Comparison of ENCODE assay signal across 34 cellular contexts in genomic region chr5:147068998-147069397, GRCh38.
"Had no signal": no experiment of that assay in that cellular context is flagged by ENCODE, and none has a peak within 500 bp of the region (broad histone marks: within the 10 kb centered on the region; RNA-seq: fewer than 3 reads in every experiment).

No MANE protein-coding gene starts in this region.

- H3K27ac ChIP-seq: adrenal gland, body of pancreas, brain microvascular endothelial cell, breast epithelium, VCaP had no signal

- H3K9me3 Mint-ChIP-seq: activated CD4-positive, alpha-beta memory T cell treated with anti-CD3 and anti-CD28 coated beads for 36 hours; activated CD8-positive, alpha-beta T cell treated with anti-CD3 and anti-CD28 coated beads for 36 hours; activated naive CD4-positive, alpha-beta T cell treated with anti-CD3 and anti-CD28 coated beads for 36 hours; activated T-helper 17 cell treated with anti-CD3 and anti-CD28 coated beads, Interleukin-2, amount 50 U/mL, for 72 hours; T-helper 1 cell treated with Interleukin-12 subunit alpha and Interleukin-12 subunit beta and Interleukin-4 antibody, amounts not matched to agents 30 μg/mL and 1 μg/mL, for 36 hours; T-helper 2 cell treated with Interferon-gamma antibody and Interleukin-4, amounts not matched to agents 5 μg/mL and 100 μg/mL, for 36 hours had no signal

- H3K36me3 ChIP-seq: adrenal gland, brain microvascular endothelial cell, breast epithelium had no signal

- H3K27ac Mint-ChIP-seq: activated B cell treated with CpG ODN at 0.5 μM for 24 hours; activated CD4-positive, alpha-beta memory T cell treated with anti-CD3 and anti-CD28 coated beads for 36 hours; activated CD4-positive, alpha-beta T cell treated with anti-CD3 and anti-CD28 coated beads, Interleukin-2, amount 10 ng/mL, durations not matched to agents 24 days and 14 days; activated CD8-positive, alpha-beta T cell treated with anti-CD3 and anti-CD28 coated beads for 36 hours; activated naive CD4-positive, alpha-beta T cell treated with anti-CD3 and anti-CD28 coated beads for 36 hours; activated naive CD4-positive, alpha-beta T cell treated with anti-CD3 and anti-CD28 coated beads, Interleukin-2, amount 50 U/mL, for 72 hours; activated naive CD8-positive, alpha-beta T cell treated with anti-CD3 and anti-CD28 coated beads for 36 hours; activated T-cell treated with anti-CD3 and anti-CD28 coated beads, Interleukin-2, amount 50 U/mL, for 72 hours; activated T-helper 1 cell treated with anti-CD3 and anti-CD28 coated beads, Interleukin-12 subunit alpha, Interleukin-12 subunit beta, Interleukin-2, Interleukin-4 antibody, amounts not matched to agents 30 ng/mL and 10 ng/mL and 1 ng/mL, durations not matched to agents 14 hours and 24 hours and 36 hours; activated T-helper 17 cell treated with anti-CD3 and anti-CD28 coated beads, Interleukin-2, amount 50 U/mL, for 72 hours; T-helper 1 cell treated with Interleukin-12 subunit alpha and Interleukin-12 subunit beta and Interleukin-4 antibody, amounts not matched to agents 30 μg/mL and 1 μg/mL, for 36 hours; T-helper 2 cell treated with Interferon-gamma antibody and Interleukin-4, amounts not matched to agents 5 μg/mL and 100 μg/mL, for 36 hours had no signal

- H3K27me3 ChIP-seq: adrenal gland, body of pancreas, brain microvascular endothelial cell, breast epithelium had no signal

- H3K36me3 Mint-ChIP-seq: activated CD4-positive, alpha-beta memory T cell treated with anti-CD3 and anti-CD28 coated beads for 36 hours; activated naive CD4-positive, alpha-beta T cell treated with anti-CD3 and anti-CD28 coated beads, Interleukin-2, amount 50 U/mL, for 72 hours; activated naive CD8-positive, alpha-beta T cell treated with anti-CD3 and anti-CD28 coated beads for 36 hours had no signal

- H3K27me3 Mint-ChIP-seq: activated B cell treated with CpG ODN at 0.5 μM for 24 hours; activated CD4-positive, alpha-beta memory T cell treated with anti-CD3 and anti-CD28 coated beads for 36 hours; activated CD4-positive, alpha-beta T cell treated with anti-CD3 and anti-CD28 coated beads, Interleukin-2, amount 10 ng/mL, durations not matched to agents 24 days and 14 days; activated naive CD8-positive, alpha-beta T cell treated with anti-CD3 and anti-CD28 coated beads for 36 hours had no signal

- H3K4me3 ChIP-seq: adrenal gland, body of pancreas, breast epithelium had no signal

- DNase-seq: activated B cell treated with CpG ODN at 0.5 μM for 24 hours; activated CD4-positive, alpha-beta memory T cell treated with anti-CD3 and anti-CD28 coated beads for 36 hours; activated CD4-positive, alpha-beta T cell treated with anti-CD3 and anti-CD28 coated beads for 4 hours; activated CD4-positive, alpha-beta T cell treated with anti-CD3 and anti-CD28 coated beads, Interleukin-2, amount 10 ng/mL, durations not matched to agents 24 days and 14 days; activated CD4-positive, alpha-beta T cell treated with anti-CD3 and anti-CD28 coated beads, Interleukin-2, amount 50 U/mL, for 1 hour; activated CD4-positive, alpha-beta T cell treated with anti-CD3 and anti-CD28 coated beads, Interleukin-2, amount 50 U/mL, for 4 hours; activated CD4-positive, CD25-positive, alpha-beta regulatory T cell treated with anti-CD3 and anti-CD28 coated beads, Interleukin-2, amount 50 U/mL, for 72 hours; activated CD8-positive, alpha-beta memory T cell treated with anti-CD3 and anti-CD28 coated beads, Interleukin-2, amount 50 U/mL, for 4 hours; activated CD8-positive, alpha-beta T cell treated with anti-CD3 and anti-CD28 coated beads for 36 hours; activated effector memory CD4-positive, alpha-beta T cell treated with anti-CD3 and anti-CD28 coated beads, Interleukin-2, amount 50 U/mL, for 16 hours; activated gamma-delta T cell treated with Interleukin-2 at 50 U/mL for 16 hours; activated naive CD4-positive, alpha-beta T cell; activated naive CD4-positive, alpha-beta T cell treated with anti-CD3 and anti-CD28 coated beads for 36 hours; activated naive CD4-positive, alpha-beta T cell treated with anti-CD3 and anti-CD28 coated beads, Interleukin-2, amount 50 U/mL, for 16 hours; activated naive CD8-positive, alpha-beta T cell treated with anti-CD3 and anti-CD28 coated beads for 36 hours; activated T-cell treated with anti-CD3 and anti-CD28 coated beads for 4 hours; activated T-cell treated with anti-CD3 and anti-CD28 coated beads, Interleukin-2, amount 50 U/mL, for 1 hour; activated T-cell treated with anti-CD3 and anti-CD28 coated beads, Interleukin-2, amount 50 U/mL, for 4 hours; activated T-cell treated with anti-CD3 and anti-CD28 coated beads, Interleukin-2, amount 50 U/mL, for 72 hours; adrenal gland; amniotic stem cell; aorta; body of pancreas; brain microvascular endothelial cell; central memory CD4-positive, alpha-beta T cell; T-helper 2 cell; T-helper 9 cell had no signal

- ATAC-seq: activated CD8-positive, alpha-beta T cell treated with anti-CD3 and anti-CD28 coated beads for 36 hours; activated naive CD4-positive, alpha-beta T cell treated with anti-CD3 and anti-CD28 coated beads, Interleukin-2, amount 50 U/mL, for 72 hours; activated T-cell treated with anti-CD3 and anti-CD28 coated beads, Interleukin-2, amount 50 U/mL, for 4 hours; activated T-cell treated with anti-CD3 and anti-CD28 coated beads, Interleukin-2, amount 50 U/mL, for 72 hours; activated T-helper 17 cell treated with anti-CD3 and anti-CD28 coated beads, Interleukin-2, amount 50 U/mL, for 72 hours; body of pancreas had no signal

- H3K4me1 ChIP-seq: adrenal gland, body of pancreas, breast epithelium had no signal

- H3K4me3 Mint-ChIP-seq: activated B cell treated with CpG ODN at 0.5 μM for 24 hours; activated CD4-positive, alpha-beta memory T cell treated with anti-CD3 and anti-CD28 coated beads for 36 hours; activated CD4-positive, alpha-beta T cell treated with anti-CD3 and anti-CD28 coated beads, Interleukin-2, amount 10 ng/mL, durations not matched to agents 24 days and 14 days; activated CD8-positive, alpha-beta T cell treated with anti-CD3 and anti-CD28 coated beads for 36 hours; activated naive CD4-positive, alpha-beta T cell treated with anti-CD3 and anti-CD28 coated beads for 36 hours; activated naive CD8-positive, alpha-beta T cell treated with anti-CD3 and anti-CD28 coated beads for 36 hours; activated T-cell treated with anti-CD3 and anti-CD28 coated beads, Interleukin-2, amount 50 U/mL, for 4 hours; activated T-cell treated with anti-CD3 and anti-CD28 coated beads, Interleukin-2, amount 50 U/mL, for 72 hours; activated T-helper 1 cell treated with anti-CD3 and anti-CD28 coated beads, Interleukin-12 subunit alpha, Interleukin-12 subunit beta, Interleukin-2, Interleukin-4 antibody, amounts not matched to agents 30 ng/mL and 10 ng/mL and 1 ng/mL, durations not matched to agents 14 hours and 24 hours and 36 hours; activated T-helper 17 cell treated with anti-CD3 and anti-CD28 coated beads, Interleukin-2, amount 50 U/mL, for 72 hours; T-helper 1 cell treated with Interleukin-12 subunit alpha and Interleukin-12 subunit beta and Interleukin-4 antibody, amounts not matched to agents 30 μg/mL and 1 μg/mL, for 36 hours; T-helper 2 cell treated with Interferon-gamma antibody and Interleukin-4, amounts not matched to agents 5 μg/mL and 100 μg/mL, for 36 hours had no signal

- H3K9me3 ChIP-seq: adrenal gland, body of pancreas, breast epithelium had no signal

- H3K4me1 Mint-ChIP-seq: activated B cell treated with CpG ODN at 0.5 μM for 24 hours had no signal
